ENCODE assay signal across 11 cellular contexts in the genomic region with DNA sequence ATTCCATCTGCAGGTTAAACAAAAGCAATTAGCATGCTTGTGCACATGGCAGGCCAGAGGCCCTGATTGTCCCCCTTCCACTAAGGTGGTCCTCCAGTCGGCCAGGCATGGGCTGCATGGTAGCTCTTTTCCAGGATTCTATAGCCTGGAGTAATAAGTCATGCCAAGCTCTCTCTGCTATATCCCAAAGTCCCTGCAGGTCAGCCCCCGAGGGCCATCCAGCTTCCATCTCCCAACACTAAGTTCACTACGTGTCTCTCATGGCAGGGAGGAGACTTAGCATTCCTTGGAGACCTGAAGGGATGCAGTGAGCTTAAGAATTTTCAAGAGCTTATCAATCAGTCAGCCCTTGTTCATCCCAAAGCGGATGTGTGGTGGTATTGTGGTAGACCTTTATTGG. TPM values are rescaled to one million over a fixed set of nuclear protein-coding genes. Genes with fewer than 3 reads are reported as not detected.
A peak's percentile ranks its signal among the peaks of the same experiment; 100 is the strongest.
DNase-seq lines count a peak whose midpoint lies in the region; ATAC-seq and TF ChIP-seq lines count a peak whose summit lies in the region.
"Not testable (repeated sequence)": the region's sequence is repeated elsewhere in the genome, so short reads cannot be mapped to it uniquely, and the experiment has no call there.
"Had no signal": no experiment of that assay in that cellular context is flagged by ENCODE, and none has a peak within 500 bp of the region (broad histone marks: within the 10 kb centered on the region; RNA-seq: fewer than 3 reads in every experiment).

No MANE protein-coding gene starts in this region.

- CTCF ChIA-PET in activated CD8-positive, alpha-beta memory T cell treated with anti-CD3 and anti-CD28 coated beads, Interleukin-2, amount 10 ng/mL, durations not matched to agents 7 days and 5 days (lab: Charles Lee) = interaction anchor here (1.5 kb wide), 1 partner anchor 216 kb away, joined by 3 read pairs; no protein-coding TSS in a partner anchor

- not testable (repeated sequence) for H3K79me1 ChIP-seq in mesenchymal stem cell (replicated peaks; ENCODE audit: low read length, poor library complexity, severe bottlenecking)
- peaks cover 36% of the 10 kb centered on the region for H3K79me1 ChIP-seq in trophoblast cell (ENCODE audit: low read length)

- peaks cover 1 to 26% of the 10 kb centered on the region in 2 experiments for H3K36me3 ChIP-seq in mesenchymal stem cell (ENCODE audit: control insufficient read depth in 1 of 2, insufficient read depth in 2 of 2, low read depth in 1 of 2, low read length in 2 of 2)
- not testable (repeated sequence) for H3K36me3 ChIP-seq in trophoblast cell (ENCODE audit: control insufficient read depth in 1 of 2, insufficient read depth in 2 of 2, low read length in 2 of 2)

- H3K4me2 ChIP-seq in mesenchymal stem cell (ENCODE audit: low read length, poor library complexity, severe bottlenecking) = peak overlapping the region; percentile 36
- H3K4me2 ChIP-seq in trophoblast cell (ENCODE audit: low read length) = not testable (repeated sequence)

- H2BK120ac ChIP-seq in mesenchymal stem cell (ENCODE audit: low read depth, low read length); trophoblast cell (ENCODE audit: insufficient read depth, low read length, poor library complexity): not testable (repeated sequence)

- H2BK5ac ChIP-seq in mesenchymal stem cell (ENCODE audit: low read depth, low read length, poor library complexity, severe bottlenecking); trophoblast cell (ENCODE audit: low read depth, low read length, poor library complexity): not testable (repeated sequence)

- H4K12ac ChIP-seq in trophoblast cell (ENCODE audit: low read depth, low read length) = not testable (repeated sequence)

- H3K18ac ChIP-seq in mesenchymal stem cell (ENCODE audit: low read depth in 1 of 2, low read length in 2 of 2); trophoblast cell (ENCODE audit: low read length): not testable (repeated sequence)

- not testable (repeated sequence) for H2AFZ ChIP-seq in mesenchymal stem cell (ENCODE audit: low read depth, low read length); trophoblast cell (ENCODE audit: insufficient read depth, low read length, poor library complexity)

- not testable (repeated sequence) for H4K8ac ChIP-seq in mesenchymal stem cell (ENCODE audit: low read length); trophoblast cell (ENCODE audit: low read depth, low read length)

- H3K27me3 Mint-ChIP-seq in activated CD8-positive, alpha-beta memory T cell treated with anti-CD3 and anti-CD28 coated beads, Interleukin-2, amount 10 ng/mL, durations not matched to agents 7 days and 5 days; type B pancreatic cell: not testable (repeated sequence)

- not testable (repeated sequence) for H3K4me3 Mint-ChIP-seq in activated CD8-positive, alpha-beta memory T cell treated with anti-CD3 and anti-CD28 coated beads, Interleukin-2, amount 10 ng/mL, durations not matched to agents 7 days and 5 days
- H3K4me3 Mint-ChIP-seq in type B pancreatic cell = peak overlapping the region; percentile 1

- peaks cover 16% of the 10 kb centered on the region for H3K4me1 Mint-ChIP-seq in activated CD8-positive, alpha-beta memory T cell treated with anti-CD3 and anti-CD28 coated beads, Interleukin-2, amount 10 ng/mL, durations not matched to agents 7 days and 5 days
- H3K4me1 Mint-ChIP-seq in type B pancreatic cell (ENCODE audit: unreplicated experiment) = peaks cover 13% of the 10 kb centered on the region

- not testable (repeated sequence) for H4K91ac ChIP-seq in mesenchymal stem cell (ENCODE audit: low read length); trophoblast cell (ENCODE audit: low read depth, low read length)

- H3K4me1 ChIP-seq in mesenchymal stem cell (ENCODE audit: control insufficient read depth, insufficient read depth, low read depth, low read length) = not testable (repeated sequence)
- H3K4me1 ChIP-seq in trophoblast cell (ENCODE audit: control insufficient read depth in 1 of 2, insufficient read depth in 2 of 2, low read length in 2 of 2) = peaks cover 26 to 33% of the 10 kb centered on the region in 2 experiments

- not testable (repeated sequence) for TF ChIP-seq CTCF in GM12864 (IDR thresholded peaks at IDR 0.05; ENCODE audit: low read depth, low read length, missing control alignments); epithelial cell of proximal tubule (conservative IDR thresholded peaks at IDR 0.05; ENCODE audit: low read depth, low read length); type B pancreatic cell (conservative IDR thresholded peaks at IDR 0.05)

- not testable (repeated sequence) for H3K36me3 Mint-ChIP-seq in activated CD8-positive, alpha-beta memory T cell treated with anti-CD3 and anti-CD28 coated beads, Interleukin-2, amount 10 ng/mL, durations not matched to agents 7 days and 5 days
- H3K36me3 Mint-ChIP-seq in type B pancreatic cell = peaks cover 10% of the 10 kb centered on the region

- ATAC-seq in activated CD8-positive, alpha-beta memory T cell treated with anti-CD3 and anti-CD28 coated beads, Interleukin-2, amount 10 ng/mL, durations not matched to agents 7 days and 5 days = not testable (repeated sequence)

- 92% methylated on average over 3 of the region's 4 CpGs for WGBS in mesenchymal stem cell
- WGBS in trophoblast cell (ENCODE audit: extremely low coverage, insufficient coverage, insufficient read length) = no CpG with 5 or more reads among the region's 4 CpGs

- not testable (repeated sequence) for H3K9me3 Mint-ChIP-seq in activated CD8-positive, alpha-beta memory T cell treated with anti-CD3 and anti-CD28 coated beads, Interleukin-2, amount 10 ng/mL, durations not matched to agents 7 days and 5 days (ENCODE audit: low read depth); type B pancreatic cell

- not testable (repeated sequence) for H3K14ac ChIP-seq in mesenchymal stem cell (ENCODE audit: low read length in 2 of 2); trophoblast cell (ENCODE audit: low read length)

- not testable (repeated sequence) for H3K27ac Mint-ChIP-seq in activated CD8-positive, alpha-beta memory T cell treated with anti-CD3 and anti-CD28 coated beads, Interleukin-2, amount 10 ng/mL, durations not matched to agents 7 days and 5 days; type B pancreatic cell

- H3K27me3 ChIP-seq in mesenchymal stem cell (ENCODE audit: control insufficient read depth in 1 of 2, insufficient read depth in 1 of 2, low read length in 2 of 2); trophoblast cell (ENCODE audit: insufficient read depth, low read length): not testable (repeated sequence)

- DNase-seq in GM12864 (ENCODE audit: low read depth); epithelial cell of proximal tubule (ENCODE audit: low read depth); mesenchymal stem cell: not testable (repeated sequence)
- DNase-seq in activated CD8-positive, alpha-beta memory T cell treated with anti-CD3 and anti-CD28 coated beads, Interleukin-2, amount 10 ng/mL, durations not matched to agents 7 days and 5 days = peak; percentile 35
- DNase-seq in trophoblast cell = peak; percentile 37 to 57
- peak; percentile 36 for DNase-seq in type B pancreatic cell (ENCODE audit: extremely low spot score, unreplicated experiment)

- H3K4ac ChIP-seq in mesenchymal stem cell (ENCODE audit: low read depth in 1 of 2, low read length in 2 of 2); trophoblast cell (ENCODE audit: low read depth, low read length): not testable (repeated sequence)

- not testable (repeated sequence) for H2BK12ac ChIP-seq in mesenchymal stem cell (ENCODE audit: low read length in 2 of 2); trophoblast cell (ENCODE audit: low read length)

- H3K23ac ChIP-seq in mesenchymal stem cell (ENCODE audit: low read length in 2 of 2); trophoblast cell (ENCODE audit: low read length): not testable (repeated sequence)

- peaks cover 14% of the 10 kb centered on the region for H3K9me3 ChIP-seq in mesenchymal stem cell (ENCODE audit: control insufficient read depth, low read length)
- not testable (repeated sequence) for H3K9me3 ChIP-seq in trophoblast cell (ENCODE audit: insufficient read depth, low read depth, low read length)

- H2AK5ac ChIP-seq in mesenchymal stem cell (ENCODE audit: low read length, severe bottlenecking); trophoblast cell (ENCODE audit: low read length): not testable (repeated sequence)

- peaks cover 11% of the 10 kb centered on the region for H3K79me2 ChIP-seq in trophoblast cell (ENCODE audit: control insufficient read depth, insufficient read depth, low read length, poor library complexity)

- H3K27ac ChIP-seq in mesenchymal stem cell (ENCODE audit: low read length, poor library complexity, severe bottlenecking); trophoblast cell (ENCODE audit: low read depth, low read length): not testable (repeated sequence)

- not testable (repeated sequence) for H2BK15ac ChIP-seq in mesenchymal stem cell (ENCODE audit: low read depth, poor library complexity, severe bottlenecking)

- not testable (repeated sequence) for H3K9ac ChIP-seq in mesenchymal stem cell (ENCODE audit: low read length); trophoblast cell (ENCODE audit: low read length)

- peak overlapping the region; percentile 13; the same call in 1 of the 2 replicates for H3K4me3 ChIP-seq in GM12864 (ENCODE audit: low read depth, low read length)
- H3K4me3 ChIP-seq in epithelial cell of proximal tubule (ENCODE audit: low read depth, low read length) = peak overlapping the region; percentile 36
- not testable (repeated sequence) for H3K4me3 ChIP-seq in mesenchymal stem cell (ENCODE audit: insufficient read depth in 1 of 2, low read depth in 1 of 2, low read length in 2 of 2); trophoblast cell (ENCODE audit: low read depth, low read length)

RNA-seq across cellular contexts. Expression of gene CYREN, which starts 3.4 kb away (rescaled TPM):
- 10 to 100 TPM; 33.2 to 46.0 TPM for total RNA-seq in activated CD8-positive, alpha-beta memory T cell treated with anti-CD3 and anti-CD28 coated beads, Interleukin-2, amount 10 ng/mL, durations not matched to agents 7 days and 5 days
- 54.5 and 80.3 TPM in 2 replicates for total RNA-seq in epithelial cell of proximal tubule
- 23.2 TPM for polyA plus RNA-seq in mesenchymal stem cell (2013, experiment 1 of 2)
- 23.5 TPM for polyA plus RNA-seq in mesenchymal stem cell (2013, experiment 2 of 2)
- polyA plus RNA-seq in trophoblast cell (2013) = 32.9 and 33.9 TPM in 2 replicates
- 43.4 and 51.0 TPM in 2 replicates for total RNA-seq in type B pancreatic cell (ENCODE audit: low replicate concordance)

RNA-seq across cellular contexts. Expression of gene TMEM140, which starts 26.0 kb away (rescaled TPM):
- 10 to 100 TPM; 19.9 to 27.5 TPM for total RNA-seq in activated CD8-positive, alpha-beta memory T cell treated with anti-CD3 and anti-CD28 coated beads, Interleukin-2, amount 10 ng/mL, durations not matched to agents 7 days and 5 days
- 0.36 and 0.46 TPM in 2 replicates for total RNA-seq in epithelial cell of proximal tubule
- polyA plus RNA-seq in mesenchymal stem cell (2013, experiment 1 of 2) = 3.2 TPM
- polyA plus RNA-seq in mesenchymal stem cell (2013, experiment 2 of 2) = 3.7 TPM
- polyA plus RNA-seq in trophoblast cell (2013) = 0.25 and 0.26 TPM in 2 replicates
- 0.68 and 2.0 TPM in 2 replicates for total RNA-seq in type B pancreatic cell (ENCODE audit: low replicate concordance)

RNA-seq across cellular contexts. Expression of gene WDR91, which starts 37.4 kb away (rescaled TPM):
- total RNA-seq in activated CD8-positive, alpha-beta memory T cell treated with anti-CD3 and anti-CD28 coated beads, Interleukin-2, amount 10 ng/mL, durations not matched to agents 7 days and 5 days = 10 to 100 TPM in 1 of 2 experiments, 1 to 10 TPM in 1; 9.3 to 25.9 TPM
- total RNA-seq in epithelial cell of proximal tubule (8.7 and 16.3 TPM in 2 replicates), type B pancreatic cell (ENCODE audit: low replicate concordance) (10.0 and 25.8 TPM in 2 replicates)
- polyA plus RNA-seq in mesenchymal stem cell (2013, experiment 1 of 2) = 4.2 TPM
- 4.1 TPM for polyA plus RNA-seq in mesenchymal stem cell (2013, experiment 2 of 2)
- polyA plus RNA-seq in trophoblast cell (2013) = 11.4 and 11.5 TPM in 2 replicates

RNA-seq across cellular contexts. Expression of gene STRA8, which starts 59.7 kb away (rescaled TPM):
- not detected for total RNA-seq in activated CD8-positive, alpha-beta memory T cell treated with anti-CD3 and anti-CD28 coated beads, Interleukin-2, amount 10 ng/mL, durations not matched to agents 7 days and 5 days
- total RNA-seq in epithelial cell of proximal tubule = not detected in 2 replicates
- not detected for polyA plus RNA-seq in mesenchymal stem cell (2013, experiment 1 of 2)
- not detected for polyA plus RNA-seq in mesenchymal stem cell (2013, experiment 2 of 2)
- not detected in 2 replicates for polyA plus RNA-seq in trophoblast cell (2013)
- not detected in 2 replicates for total RNA-seq in type B pancreatic cell (ENCODE audit: low replicate concordance)
- total RNA-seq: CD4-positive, CD25-positive, alpha-beta regulatory T cell; CD8-positive, alpha-beta memory T cell; Daoy; GM23248; H4 had no signal
- polyA plus RNA-seq: CD4-positive, CD25-positive, alpha-beta regulatory T cell; CD8-positive, alpha-beta memory T cell; GM23248 had no signal
